Comparison of ENCODE assay signal across 14 cellular contexts in genomic region chr2:193966590-193966989, GRCh38.
DNase-seq lines count a peak whose midpoint lies in the region; ATAC-seq and TF ChIP-seq lines count a peak whose summit lies in the region.
"Had no signal": no experiment of that assay in that cellular context is flagged by ENCODE, and none has a peak within 500 bp of the region (broad histone marks: within the 10 kb centered on the region; RNA-seq: fewer than 3 reads in every experiment).

No MANE protein-coding gene starts in this region.

- peaks cover 3% of the 10 kb centered on the region for H3K27me3 Mint-ChIP-seq in nephron progenitor cell (ENCODE audit: low read depth, poor library complexity)
- H3K27me3 Mint-ChIP-seq in activated T-helper 17 cell treated with anti-CD3 and anti-CD28 coated beads, Interleukin-2, amount 50 U/mL, for 72 hours = no peaks in the 10 kb centered on the region

- no peaks in the 10 kb centered on the region for H3K9me3 Mint-ChIP-seq in nephron progenitor cell
- peaks cover 4% of the 10 kb centered on the region for H3K9me3 Mint-ChIP-seq in activated T-helper 17 cell treated with anti-CD3 and anti-CD28 coated beads, Interleukin-2, amount 50 U/mL, for 72 hours

- no peak overlapping the region for H3K4me2 ChIP-seq in mammary epithelial cell (ENCODE audit: insufficient read depth, low read depth, low read length)

- H3K4me3 ChIP-seq in MG63 (no peak overlapping the region), mammary epithelial cell (replicated peaks in 1 of 3; ENCODE audit: insufficient read depth in 1 of 3, low read depth in 2 of 3, low read length in 3 of 3) (no peak overlapping the region)
- H3K4me3 ChIP-seq: upper lobe of left lung had no signal

- no peaks in the 10 kb centered on the region for H3K4me1 ChIP-seq in mammary epithelial cell (ENCODE audit: insufficient read depth, low read length)
- H3K4me1 ChIP-seq: upper lobe of left lung had no signal

- no peak overlapping the region for H3K27ac ChIP-seq in mammary epithelial cell (ENCODE audit: insufficient read depth, low read depth, low read length)
- H3K27ac ChIP-seq: upper lobe of left lung had no signal

- H3K27me3 ChIP-seq in MG63 = no peaks in the 10 kb centered on the region
- H3K27me3 ChIP-seq in mammary epithelial cell (ENCODE audit: insufficient read depth, low read length) = no peaks in the 10 kb centered on the region
- H3K27me3 ChIP-seq: upper lobe of left lung had no signal

- no peaks in the 10 kb centered on the region for H3K79me2 ChIP-seq in mammary epithelial cell (ENCODE audit: insufficient read depth, low read length)

- no peak overlapping the region for H2AFZ ChIP-seq in mammary epithelial cell (ENCODE audit: low read depth, low read length)

- no peak overlapping the region for H3K9ac ChIP-seq in mammary epithelial cell (ENCODE audit: insufficient read depth, low read length)

- peaks cover 8% of the 10 kb centered on the region for H3K4me1 Mint-ChIP-seq in nephron progenitor cell
- no peaks in the 10 kb centered on the region for H3K4me1 Mint-ChIP-seq in activated T-helper 17 cell treated with anti-CD3 and anti-CD28 coated beads, Interleukin-2, amount 50 U/mL, for 72 hours

- CTCF ChIA-PET in mammary epithelial cell (lab: Charles Lee; ENCODE audit: low non-redundant PET) = no interaction called here

- H3K36me3 ChIP-seq in MG63 (no peaks in the 10 kb centered on the region), mammary epithelial cell (ENCODE audit: insufficient read depth, low read length) (no peaks in the 10 kb centered on the region)
- H3K36me3 ChIP-seq: upper lobe of left lung had no signal

- H3K9me3 ChIP-seq in MG63 (no peaks in the 10 kb centered on the region), mammary epithelial cell (replicated peaks; ENCODE audit: insufficient read depth, low read length) (no peaks in the 10 kb centered on the region)
- H3K9me3 ChIP-seq: upper lobe of left lung had no signal

- no peak for ATAC-seq in activated T-helper 17 cell treated with anti-CD3 and anti-CD28 coated beads, Interleukin-2, amount 50 U/mL, for 72 hours (replicated peaks)

- BruUV-seq in mammary epithelial cell (replicated peaks; lab: Mats Ljungman, UMichigan) = no TSS peak

- no peaks in the 10 kb centered on the region for H4K20me1 ChIP-seq in mammary epithelial cell (ENCODE audit: insufficient read depth, low read length)

- in situ Hi-C loops in mammary epithelial cell (cut with MboI; ENCODE audit: low sequenced_read_pairs in 2 of 2) = no loop called here

- H3K36me3 Mint-ChIP-seq in nephron progenitor cell (ENCODE audit: low read depth) = no peaks in the 10 kb centered on the region
- H3K36me3 Mint-ChIP-seq in activated T-helper 17 cell treated with anti-CD3 and anti-CD28 coated beads, Interleukin-2, amount 50 U/mL, for 72 hours (ENCODE audit: low read depth) = no peaks in the 10 kb centered on the region

- H3K4me3 Mint-ChIP-seq in nephron progenitor cell = no peak overlapping the region
- H3K4me3 Mint-ChIP-seq in activated T-helper 17 cell treated with anti-CD3 and anti-CD28 coated beads, Interleukin-2, amount 50 U/mL, for 72 hours = no peak overlapping the region

- DNase-seq in DMS53 treated with DMSO at 0.1 percent for 48 hours (lab: John Stamatoyannopoulos, UW; ENCODE audit: unreplicated experiment) (peak; percentile 81), MG63 (peak; percentile 64), mammary epithelial cell (peak; percentile 70), lung microvascular endothelial cell (ENCODE audit: low read depth in 2 of 2) (peak; percentile 11 to 70), nephron progenitor cell (no peak), SKM-1 (lab: John Stamatoyannopoulos, UW; ENCODE audit: unreplicated experiment) (no peak), DMS114 treated with DMSO at 0.1 percent for 48 hours (lab: John Stamatoyannopoulos, UW; ENCODE audit: unreplicated experiment) (no peak)
- DNase-seq: activated effector memory CD4-positive, alpha-beta T cell treated with Interleukin-2 at 50 U/mL for 16 hours; erythroblast; NCI-H1694 treated with DMSO at 0.1 percent for 48 hours; stimulated activated CD4-positive, alpha-beta T cell treated with anti-CD3 and anti-CD28 coated beads, Interleukin-4, amount 100 ng/mL, for 4 hours; T-helper 9 cell; upper lobe of left lung had no signal

- no peak overlapping the region for H3K27ac Mint-ChIP-seq in nephron progenitor cell
- H3K27ac Mint-ChIP-seq in activated T-helper 17 cell treated with anti-CD3 and anti-CD28 coated beads, Interleukin-2, amount 50 U/mL, for 72 hours = no peak overlapping the region

- intact Hi-C loops in mammary epithelial cell (cut with micrococcal nuclease) = loop anchor here (5.0 kb wide), 1 partner anchor 1696 kb away; no protein-coding TSS in a partner anchor

- TF ChIP-seq CTCF in mammary epithelial cell (conservative IDR thresholded peaks at IDR 0.05 in 1 of 2, IDR thresholded peaks at IDR 0.05 in 1 of 2; ENCODE audit: extremely low read depth in 1 of 2, insufficient read depth in 1 of 2, low read depth in 1 of 2, low read length in 2 of 2) (no peak), nephron progenitor cell (IDR thresholded peaks at IDR 0.05) (no peak)

- dilution Hi-C loops in mammary epithelial cell (cut with HindIII; ENCODE audit: low sequenced_read_pairs) = no loop called here

Comparison
In these comparisons a context has a peak if more than half of its experiments do, and no peak if none do; other contexts are left out.
1. DNase-seq: peak in DMS53 treated with DMSO at 0.1 percent for 48 hours (single experiment), MG63 (single experiment), mammary epithelial cell (single experiment) and lung microvascular endothelial cell (2 of 2); none in nephron progenitor cell (single experiment), SKM-1 (single experiment) and DMS114 treated with DMSO at 0.1 percent for 48 hours (single experiment).